Comparison of ENCODE assay signal across 8 cellular contexts in genomic region chr9:34991833-34992375, GRCh38. TPM values are rescaled to one million over a fixed set of nuclear protein-coding genes. Genes with fewer than 3 reads are reported as not detected.
DNase-seq lines count a peak whose midpoint lies in the region; ATAC-seq and TF ChIP-seq lines count a peak whose summit lies in the region.

No MANE protein-coding gene starts in this region.

- in situ Hi-C loops in astrocyte of the spinal cord (cut with HindIII; ENCODE audit: low sequenced_read_pairs), result no loop called here

- ATAC-seq in mucosa of descending colon, result no peak

- no peak for TF ChIP-seq POLR2A in vagina (IDR thresholded peaks at IDR 0.05)

- peak; percentile 9 for TF ChIP-seq CTCF in astrocyte of the spinal cord (IDR thresholded peaks at IDR 0.05; ENCODE audit: low read depth, low read length)
- TF ChIP-seq CTCF in vagina (IDR thresholded peaks at IDR 0.05), result no peak
- TF ChIP-seq CTCF in mucosa of descending colon (IDR thresholded peaks at IDR 0.05), result no peak

- H3K27me3 ChIP-seq in layer of hippocampus (ENCODE audit: control insufficient read depth, insufficient read depth, low read length) (no peaks in the 10 kb centered on the region), vagina (no peaks in the 10 kb centered on the region)

- no peak overlapping the region for H3K4me3 ChIP-seq in astrocyte of the spinal cord (ENCODE audit: low read depth, low read length)
- H3K4me3 ChIP-seq in vagina, result no peak overlapping the region
- H3K4me3 ChIP-seq in mucosa of descending colon, result no peak overlapping the region

- peak; percentile 30 to 32 for DNase-seq in stimulated activated CD4-positive, alpha-beta T cell treated with anti-CD3 and anti-CD28 coated beads, Interleukin-2, amount 100 ng/mL, for 24 hours
- no peak for DNase-seq in stimulated activated CD4-positive, alpha-beta T cell treated with anti-CD3 and anti-CD28 coated beads, Interleukin-4, amount 100 ng/mL, for 1 hour
- peak; percentile 24 for DNase-seq in astrocyte of the spinal cord (ENCODE audit: low read depth, low spot score)
- peak in 1 of 2 donors; percentile 58 for DNase-seq in vagina (ENCODE audit: extremely low spot score in 2 of 2)
- DNase-seq in COLO668 (lab: John Stamatoyannopoulos, UW; ENCODE audit: unreplicated experiment), result no peak
- no peak for DNase-seq in GDM1 (lab: John Stamatoyannopoulos, UW)
- no peak for DNase-seq in mucosa of descending colon

- peaks cover 0 to 5% of the 10 kb centered on the region in 2 donors for H3K36me3 ChIP-seq in vagina
- no peaks in the 10 kb centered on the region for H3K36me3 ChIP-seq in mucosa of descending colon (ENCODE audit: low read depth)

- H3K9me3 ChIP-seq in vagina, result no peaks in the 10 kb centered on the region
- no peaks in the 10 kb centered on the region for H3K9me3 ChIP-seq in mucosa of descending colon

- peaks cover 57% of the 10 kb centered on the region for H3K4me1 ChIP-seq in vagina
- peaks cover 4% of the 10 kb centered on the region for H3K4me1 ChIP-seq in mucosa of descending colon (ENCODE audit: low read depth)

- H3K27ac ChIP-seq in layer of hippocampus (ENCODE audit: low read depth, low read length), result peak overlapping the region; percentile 66
- H3K27ac ChIP-seq in vagina, result peak overlapping the region; percentile 90

- intact Hi-C loops in vagina (cut with DNase I) (no loop called here), mucosa of descending colon (cut with DNase I, micrococcal nuclease) (no loop called here)

RNA-seq across cellular contexts. Expression of gene DNAJB5, which starts 2.4 kb away (rescaled TPM):
- total RNA-seq in vagina (6.9 TPM), mucosa of descending colon (10 to 100 TPM in 1 of 3 donors, 1 to 10 TPM in 2; 1.2 to 32.9 (median 5.8) TPM)

RNA-seq across cellular contexts. Expression of gene PHF24, which starts 33.8 kb away (rescaled TPM):
- total RNA-seq in vagina (0.25 TPM), mucosa of descending colon (1 to 10 TPM in 1 of 3 donors, under 1 TPM in 1, not detected in 1; 0.55 to 1.3 TPM)

Comparison
In these comparisons a context has a peak if more than half of its experiments do, and no peak if none do; other contexts are left out.
1. DNase-seq: peak in stimulated activated CD4-positive, alpha-beta T cell treated with anti-CD3 and anti-CD28 coated beads, Interleukin-2, amount 100 ng/mL, for 24 hours (2 of 2) and astrocyte of the spinal cord (single experiment); none in stimulated activated CD4-positive, alpha-beta T cell treated with anti-CD3 and anti-CD28 coated beads, Interleukin-4, amount 100 ng/mL, for 1 hour (single experiment), COLO668 (single experiment), GDM1 (single experiment) and mucosa of descending colon (0 of 3).